Comparison of ENCODE assay signal across 1 cellular context in the genomic region with DNA sequence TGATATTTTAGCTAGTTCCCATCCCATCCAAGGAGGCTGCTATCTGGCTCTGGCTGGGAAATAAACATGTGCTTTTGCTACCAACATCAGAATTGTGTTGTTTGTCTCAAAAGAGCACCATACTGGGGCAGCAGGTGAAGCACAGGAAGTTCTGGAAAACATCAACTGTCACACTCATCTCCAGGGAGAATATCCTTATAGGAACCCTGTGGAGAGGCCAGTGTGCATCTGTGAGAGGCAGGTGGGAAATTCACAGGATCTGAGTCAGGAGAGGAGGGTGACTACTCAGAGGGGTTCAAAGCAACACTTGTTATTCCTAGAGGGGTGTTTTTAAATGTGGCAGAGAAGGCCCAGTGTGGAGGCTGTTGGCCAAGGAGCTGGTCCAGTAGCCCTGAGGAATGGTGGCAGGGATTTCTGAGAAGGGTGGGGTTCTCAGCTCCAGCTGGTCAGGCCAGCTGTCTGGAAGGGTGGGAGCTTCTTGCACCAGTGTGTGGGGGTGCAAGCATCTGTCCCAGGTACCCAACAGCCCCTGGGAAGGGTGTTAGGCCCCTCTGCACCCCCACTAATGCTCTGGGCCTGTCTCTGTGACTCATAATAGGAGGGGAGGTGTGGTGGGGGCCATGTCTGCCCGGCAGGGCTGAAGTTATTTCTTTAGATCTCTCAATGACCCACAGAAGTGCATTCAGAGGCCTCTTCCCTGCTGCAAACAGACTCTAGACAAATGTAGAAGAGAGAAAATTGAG.
TF ChIP-seq lines count a peak whose summit lies in the region.

No MANE protein-coding gene starts in this region.

TF ChIP-seq in SK-N-SH, 30 proteins besides CTCF, POLR2A, EP300 and RAD21:
- TF ChIP-seq MXI1 (IDR thresholded peaks at IDR 0.05; ENCODE audit: low read depth, low read length) (no peak), TEAD4 (IDR thresholded peaks at IDR 0.05; ENCODE audit: borderline replicate concordance, insufficient read depth) (no peak), FOXJ3 (CRISPR knock-in tag; IDR thresholded peaks at IDR 0.05) (no peak), TCF12 (IDR thresholded peaks at IDR 0.05) (peak; percentile 77)
- TF ChIP-seq, protein P1, sequence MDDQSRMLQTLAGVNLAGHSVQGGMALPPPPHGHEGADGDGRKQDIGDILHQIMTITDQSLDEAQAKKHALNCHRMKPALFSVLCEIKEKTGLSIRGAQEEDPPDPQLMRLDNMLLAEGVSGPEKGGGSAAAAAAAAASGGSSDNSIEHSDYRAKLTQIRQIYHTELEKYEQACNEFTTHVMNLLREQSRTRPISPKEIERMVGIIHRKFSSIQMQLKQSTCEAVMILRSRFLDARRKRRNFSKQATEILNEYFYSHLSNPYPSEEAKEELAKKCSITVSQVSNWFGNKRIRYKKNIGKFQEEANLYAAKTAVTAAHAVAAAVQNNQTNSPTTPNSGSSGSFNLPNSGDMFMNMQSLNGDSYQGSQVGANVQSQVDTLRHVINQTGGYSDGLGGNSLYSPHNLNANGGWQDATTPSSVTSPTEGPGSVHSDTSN (IDR thresholded peaks at IDR 0.05), result 0 out of 2 replicates have a peak, but pooled peaks have one; percentile 37
TF ChIP-seq in SK-N-SH: peak in this region for 2.
